8 cellular contexts compared by ENCODE assay signal in genomic region chrX:43655151-43655676, GRCh38. TPM values are rescaled to one million over a fixed set of nuclear protein-coding genes. Genes with fewer than 3 reads are reported as not detected.
DNase-seq lines count a peak whose midpoint lies in the region; ATAC-seq and TF ChIP-seq lines count a peak whose summit lies in the region.

No MANE protein-coding gene starts in this region.

- no peaks in the 10 kb centered on the region for H3K9me3 ChIP-seq in CD4-positive, alpha-beta memory T cell (ENCODE audit: control insufficient read depth in 1 of 2, low read length in 2 of 2)
- no peaks in the 10 kb centered on the region for H3K9me3 ChIP-seq in smooth muscle cell (replicated peaks; ENCODE audit: low read depth)

- H3K4me2 ChIP-seq in smooth muscle cell, result peak overlapping the region; percentile 79

- 44% methylated on average over 40 of the region's 40 CpGs for WGBS in smooth muscle cell (ENCODE audit: low lambda C conversion rate)

- H3F3A ChIP-seq in smooth muscle cell (ENCODE audit: low read depth), result no peaks in the 10 kb centered on the region

- peak overlapping the region in 6 of 7 donors; percentile 53 to 91 (median 74) for H3K27ac Mint-ChIP-seq in CD4-positive, alpha-beta memory T cell
- peak overlapping the region; percentile 89 for H3K27ac Mint-ChIP-seq in T-helper 2 cell treated with Interferon-gamma antibody and Interleukin-4, amounts not matched to agents 5 μg/mL and 100 μg/mL, for 36 hours
- H3K27ac Mint-ChIP-seq in chondrocyte (ENCODE audit: unreplicated experiment), result peak overlapping the region; percentile 100

- CTCF ChIA-PET in CD4-positive, alpha-beta memory T cell (lab: Charles Lee; ENCODE audit: partially characterized antibody), result interaction anchor here (1.0 kb wide), 1 partner anchor 14 kb away, joined by 3 read pairs; no protein-coding TSS in a partner anchor

- no peaks in the 10 kb centered on the region for H4K20me1 ChIP-seq in smooth muscle cell (ENCODE audit: low read depth)

- no peaks in the 10 kb centered on the region for H3K79me2 ChIP-seq in smooth muscle cell (ENCODE audit: low read depth)

- H3K27me3 Mint-ChIP-seq in CD4-positive, alpha-beta memory T cell, result peaks cover 0 to 1% of the 10 kb centered on the region in 2 donors
- no peaks in the 10 kb centered on the region for H3K27me3 Mint-ChIP-seq in T-helper 2 cell treated with Interferon-gamma antibody and Interleukin-4, amounts not matched to agents 5 μg/mL and 100 μg/mL, for 36 hours (ENCODE audit: low read depth)
- H3K27me3 Mint-ChIP-seq in chondrocyte (ENCODE audit: low read depth), result no peaks in the 10 kb centered on the region

- peaks cover 0 to 2% of the 10 kb centered on the region in 2 donors for H3K36me3 Mint-ChIP-seq in CD4-positive, alpha-beta memory T cell
- no peaks in the 10 kb centered on the region for H3K36me3 Mint-ChIP-seq in T-helper 2 cell treated with Interferon-gamma antibody and Interleukin-4, amounts not matched to agents 5 μg/mL and 100 μg/mL, for 36 hours (ENCODE audit: low read depth)
- H3K36me3 Mint-ChIP-seq in chondrocyte (ENCODE audit: low read depth), result no peaks in the 10 kb centered on the region

- H3K4me1 Mint-ChIP-seq in CD4-positive, alpha-beta memory T cell, result peaks cover 2 to 8% (median 6%) of the 10 kb centered on the region in 4 donors
- peaks cover 22% of the 10 kb centered on the region for H3K4me1 Mint-ChIP-seq in T-helper 2 cell treated with Interferon-gamma antibody and Interleukin-4, amounts not matched to agents 5 μg/mL and 100 μg/mL, for 36 hours (ENCODE audit: low read depth)
- H3K4me1 Mint-ChIP-seq in chondrocyte (ENCODE audit: low read depth), result peaks cover 10% of the 10 kb centered on the region

- no peaks in the 10 kb centered on the region for H3K27me3 ChIP-seq in CD4-positive, alpha-beta memory T cell (ENCODE audit: insufficient read depth, low read length)
- H3K27me3 ChIP-seq in layer of hippocampus (ENCODE audit: control insufficient read depth, insufficient read depth, low read length) (no peaks in the 10 kb centered on the region), smooth muscle cell (ENCODE audit: low read depth) (no peaks in the 10 kb centered on the region)

- peak overlapping the region; percentile 67 for H3K27ac ChIP-seq in CD4-positive, alpha-beta memory T cell (ENCODE audit: low read depth, low read length)
- peak overlapping the region; percentile 21 for H3K27ac ChIP-seq in layer of hippocampus (ENCODE audit: low read depth, low read length)
- peak overlapping the region; percentile 93 for H3K27ac ChIP-seq in smooth muscle cell (ENCODE audit: low read depth)

- peak overlapping the region; percentile 87 to 95 (median 89) for H3K4me3 Mint-ChIP-seq in CD4-positive, alpha-beta memory T cell
- H3K4me3 Mint-ChIP-seq in T-helper 2 cell treated with Interferon-gamma antibody and Interleukin-4, amounts not matched to agents 5 μg/mL and 100 μg/mL, for 36 hours, result peak overlapping the region; percentile 97
- H3K4me3 Mint-ChIP-seq in chondrocyte (ENCODE audit: unreplicated experiment), result peak overlapping the region; percentile 83

- no peaks in the 10 kb centered on the region for H3K36me3 ChIP-seq in CD4-positive, alpha-beta memory T cell (ENCODE audit: insufficient read depth, low read length)
- H3K36me3 ChIP-seq in smooth muscle cell (ENCODE audit: low read depth), result no peaks in the 10 kb centered on the region

- H3K4me1 ChIP-seq in CD4-positive, alpha-beta memory T cell (ENCODE audit: insufficient read depth, low read length), result no peaks in the 10 kb centered on the region
- H3K4me1 ChIP-seq in smooth muscle cell (ENCODE audit: low read depth), result no peaks in the 10 kb centered on the region

- H3K9me3 Mint-ChIP-seq in CD4-positive, alpha-beta memory T cell, result peaks cover 0 to 1% (median 0%) of the 10 kb centered on the region in 8 donors
- no peaks in the 10 kb centered on the region for H3K9me3 Mint-ChIP-seq in T-helper 2 cell treated with Interferon-gamma antibody and Interleukin-4, amounts not matched to agents 5 μg/mL and 100 μg/mL, for 36 hours
- H3K9me3 Mint-ChIP-seq in chondrocyte (ENCODE audit: low read depth), result peaks cover 7% of the 10 kb centered on the region

- H3K4me3 ChIP-seq in CD4-positive, alpha-beta memory T cell (ENCODE audit: low read length in 2 of 2), result peak overlapping the region; percentile 52 to 55
- H3K4me3 ChIP-seq in smooth muscle cell, result peak overlapping the region; percentile 53

- ATAC-seq in HG02623 (IDR thresholded peaks at IDR 0.05; ENCODE audit: unreplicated experiment), result peak; percentile 11
- ATAC-seq in HG02973 (IDR thresholded peaks at IDR 0.05; ENCODE audit: unreplicated experiment), result no peak

- peak; percentile 50 for TF ChIP-seq CTCF in chondrocyte (IDR thresholded peaks at IDR 0.05)
- no peak for TF ChIP-seq CTCF in smooth muscle cell (IDR thresholded peaks at IDR 0.05; ENCODE audit: borderline replicate concordance, insufficient read depth, poor library complexity, severe bottlenecking)

- intact Hi-C loops in CD4-positive, alpha-beta memory T cell (cut with micrococcal nuclease), result loop anchor here (2.0 kb wide), 1 partner anchor 1732 kb away; the partner anchor contains the start of gene CASK

- H2AFZ ChIP-seq in smooth muscle cell (ENCODE audit: low read depth), result peak overlapping the region; percentile 84

- peak; percentile 13 to 42 (median 35) for DNase-seq in CD4-positive, alpha-beta memory T cell
- DNase-seq in T-helper 2 cell treated with Interferon-gamma antibody and Interleukin-4, amounts not matched to agents 5 μg/mL and 100 μg/mL, for 36 hours (ENCODE audit: low spot score), result peak; percentile 10
- peak; percentile 74 for DNase-seq in chondrocyte (ENCODE audit: low spot score)
- peak; percentile 6 for DNase-seq in smooth muscle cell (lab: John Stamatoyannopoulos, UW; ENCODE audit: unreplicated experiment)
- DNase-seq in NCI-H187 treated with DMSO at 0.1 percent for 48 hours (lab: John Stamatoyannopoulos, UW), result no peak

- H3K9ac ChIP-seq in smooth muscle cell (ENCODE audit: low read depth), result peak overlapping the region; percentile 97

- POLR2A ChIA-PET in CD4-positive, alpha-beta memory T cell (lab: Charles Lee; ENCODE audit: partially characterized antibody), result no interaction called here

RNA-seq across cellular contexts. Expression of gene MAOA, which starts 0.9 kb away (rescaled TPM):
- total RNA-seq in CD4-positive, alpha-beta memory T cell, result under 1 TPM in 1 of 2 experiments, not detected in 1; 0.09 TPM
- 1 to 10 TPM in 1 of 2 donors, not detected in 1; 6.2 TPM for polyA plus RNA-seq in CD4-positive, alpha-beta memory T cell
- 0.46 to 4.0 TPM (median 3.4 TPM) in 3 replicates for total RNA-seq in chondrocyte
- total RNA-seq in smooth muscle cell, result 1.2 and 2.0 TPM in 2 replicates
- polyA plus RNA-seq in smooth muscle cell, result 1.6 and 2.9 TPM in 2 replicates

Comparison
In these comparisons a context has a peak if more than half of its experiments do, and no peak if none do; other contexts are left out.
1. H3K27ac ChIP-seq: peak in every context shown above with its lines; median percentile 93 in smooth muscle cell; 67 in CD4-positive, alpha-beta memory T cell; 21 in layer of hippocampus.